Comparison of ENCODE assay signal across 1 cellular context in genomic region chr2:149989447-149990063, GRCh38.
TF ChIP-seq lines count a peak whose summit lies in the region.

No MANE protein-coding gene starts in this region.

TF ChIP-seq in A549, 52 proteins besides CTCF, POLR2A, EP300 and RAD21 (continued from another document):
- TF ChIP-seq NR3C1 (IDR thresholded peaks at IDR 0.05) (no peak), HEYL (CRISPR knock-in tag; IDR thresholded peaks at IDR 0.05) (no peak), ZNF302 (CRISPR knock-in tag; IDR thresholded peaks at IDR 0.05) (no peak), HOXB5 (CRISPR knock-in tag; IDR thresholded peaks at IDR 0.05) (no peak), CHD2 (IDR thresholded peaks at IDR 0.05; ENCODE audit: low read length, partially characterized antibody) (no peak), POLR2AphosphoS2 (conservative IDR thresholded peaks at IDR 0.05; ENCODE audit: low read length) (no peak), RFX5 (IDR thresholded peaks at IDR 0.05) (no peak), PHF8 (IDR thresholded peaks at IDR 0.05; ENCODE audit: borderline replicate concordance, low read depth) (no peak), NFE2L2 (conservative IDR thresholded peaks at IDR 0.05; ENCODE audit: low read length) (no peak), TP53 (CRISPR knock-in tag; IDR thresholded peaks at IDR 0.05) (no peak), JUN (IDR thresholded peaks at IDR 0.05) (peak in 1 of 2 experiments; percentile 67; a peak in 3 of 5 replicates)
- TF ChIP-seq, protein P1, sequence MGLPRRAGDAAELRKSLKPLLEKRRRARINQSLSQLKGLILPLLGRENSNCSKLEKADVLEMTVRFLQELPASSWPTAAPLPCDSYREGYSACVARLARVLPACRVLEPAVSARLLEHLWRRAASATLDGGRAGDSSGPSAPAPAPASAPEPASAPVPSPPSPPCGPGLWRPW (IDR thresholded peaks at IDR 0.05) = no peak
